ENCODE assay signal across 14 cellular contexts in the genomic region with DNA sequence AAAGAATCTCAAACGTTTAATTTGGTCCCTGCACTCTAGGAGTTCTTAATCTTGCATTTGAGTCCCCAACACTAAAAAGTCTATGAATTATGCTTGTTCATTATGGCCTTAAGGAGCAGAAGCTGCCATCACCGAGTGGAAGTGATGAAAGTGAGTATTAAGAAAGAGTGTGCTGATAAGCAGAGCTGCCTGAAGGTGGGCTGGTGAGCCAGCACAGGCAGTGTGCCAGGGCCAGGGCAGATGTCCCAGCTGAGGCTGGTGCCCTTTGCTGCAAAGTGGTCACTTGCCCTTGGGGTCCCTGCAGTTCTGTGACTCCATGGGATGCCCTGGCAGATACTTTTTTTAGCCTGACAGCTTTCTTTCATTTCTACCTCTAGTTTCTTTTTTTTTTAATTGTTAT.
DNase-seq lines count a peak whose midpoint lies in the region; TF ChIP-seq lines count a peak whose summit lies in the region.
"Had no signal": no experiment of that assay in that cellular context is flagged by ENCODE, and none has a peak within 500 bp of the region (broad histone marks: within the 10 kb centered on the region; RNA-seq: fewer than 3 reads in every experiment).

No MANE protein-coding gene starts in this region.

- H3K27me3 Mint-ChIP-seq in immature natural killer cell (ENCODE audit: low read depth in 3 of 3) (peaks cover 0 to 2% (median 2%) of the 10 kb centered on the region in 3 donors), osteocyte (ENCODE audit: unreplicated experiment) (peaks cover 21% of the 10 kb centered on the region)

- no peaks in the 10 kb centered on the region for H3K36me3 Mint-ChIP-seq in immature natural killer cell
- no peaks in the 10 kb centered on the region for H3K36me3 Mint-ChIP-seq in osteocyte (ENCODE audit: unreplicated experiment)
- H3K36me3 Mint-ChIP-seq: CD4-positive, alpha-beta memory T cell had no signal

- no peak overlapping the region for H3K9ac ChIP-seq in Loucy (ENCODE audit: low read depth, low read length, poor library complexity, severe bottlenecking)

- H3K4me1 Mint-ChIP-seq in immature natural killer cell (peaks cover 26 to 35% of the 10 kb centered on the region in 2 donors), osteocyte (ENCODE audit: unreplicated experiment) (peaks cover 29% of the 10 kb centered on the region)

- H3K9me2 ChIP-seq in Loucy (replicated peaks; ENCODE audit: low read depth, low read length), result no peaks in the 10 kb centered on the region

- H2AFZ ChIP-seq in Loucy (ENCODE audit: low read length), result no peak overlapping the region

- no peak overlapping the region for H3K4me2 ChIP-seq in Loucy (ENCODE audit: low read depth, low read length, poor library complexity, severe bottlenecking)

- no peaks in the 10 kb centered on the region for H3K36me3 ChIP-seq in Loucy (ENCODE audit: insufficient read depth, low read length)

- TF ChIP-seq CTCF in Loucy (conservative IDR thresholded peaks at IDR 0.05; ENCODE audit: low read length) (0 out of 2 replicates have a peak, but pooled peaks have one; percentile 8), astrocyte of the cerebellum (IDR thresholded peaks at IDR 0.05; ENCODE audit: low read depth, low read length, missing control alignments) (peak; percentile 13), osteocyte (IDR thresholded peaks at IDR 0.05) (no peak)

- peak overlapping the region; percentile 55 to 88 (median 79) for H3K4me3 Mint-ChIP-seq in immature natural killer cell
- H3K4me3 Mint-ChIP-seq in osteocyte (ENCODE audit: unreplicated experiment), result no peak overlapping the region
- H3K4me3 Mint-ChIP-seq: activated CD4-positive, alpha-beta T cell treated with anti-CD3 and anti-CD28 coated beads, Interleukin-2, amount 10 ng/mL, durations not matched to agents 7 days and 5 days had no signal

- H3K4me3 ChIP-seq in Loucy (ENCODE audit: low read length, poor library complexity, severe bottlenecking), result no peak overlapping the region
- no peak overlapping the region for H3K4me3 ChIP-seq in astrocyte of the cerebellum (ENCODE audit: low read depth, low read length)

- H3K27me3 ChIP-seq in Loucy (ENCODE audit: insufficient read depth, low read length, poor library complexity, severe bottlenecking), result no peaks in the 10 kb centered on the region

- in situ Hi-C loops in astrocyte of the cerebellum (cut with HindIII; ENCODE audit: low sequenced_read_pairs), result no loop called here

- DNase-seq in COLO668 (lab: John Stamatoyannopoulos, UW; ENCODE audit: unreplicated experiment) (peak; percentile 11), astrocyte of the cerebellum (ENCODE audit: low read depth) (no peak), immature natural killer cell (peak in 1 of 3 donors; percentile 9), NCI-H1417 treated with DMSO at 0.1 percent for 48 hours (lab: John Stamatoyannopoulos, UW) (no peak), osteocyte (ENCODE audit: extremely low spot score, unreplicated experiment) (no peak), 8988T (no peak)
- DNase-seq in activated CD4-positive, alpha-beta T cell treated with anti-CD3 and anti-CD28 coated beads, Interleukin-2, amount 50 U/mL, for 4 hours, result no peak
- DNase-seq: activated CD4-positive, alpha-beta T cell treated with anti-CD3 and anti-CD28 coated beads, Interleukin-2, amount 10 ng/mL, durations not matched to agents 7 days and 5 days; activated gamma-delta T cell; CD4-positive, alpha-beta memory T cell; NCI-H446 treated with DMSO at 0.1 percent for 48 hours; stimulated activated CD4-positive, alpha-beta T cell treated with anti-CD3 and anti-CD28 coated beads, Interleukin-1b, Interleukin-23, amount 100 ng/mL, for 48 hours; stimulated activated naive CD4-positive, alpha-beta T cell had no signal

- no peaks in the 10 kb centered on the region for H3K79me2 ChIP-seq in Loucy (ENCODE audit: insufficient read depth, low read length)

- H3K27ac Mint-ChIP-seq in immature natural killer cell (peak overlapping the region in 5 of 6 donors; percentile 52 to 82 (median 73)), osteocyte (ENCODE audit: unreplicated experiment) (no peak overlapping the region)
- H3K27ac Mint-ChIP-seq: activated CD4-positive, alpha-beta T cell treated with anti-CD3 and anti-CD28 coated beads, Interleukin-2, amount 10 ng/mL, durations not matched to agents 7 days and 5 days had no signal

- H4K20me1 ChIP-seq in Loucy (ENCODE audit: insufficient read depth, low read length, poor library complexity, severe bottlenecking), result no peaks in the 10 kb centered on the region

- no peaks in the 10 kb centered on the region for H3K4me1 ChIP-seq in Loucy (ENCODE audit: insufficient read depth, low read length, poor library complexity, severe bottlenecking)

- H3F3A ChIP-seq in Loucy (ENCODE audit: low read depth), result no peaks in the 10 kb centered on the region

- no peaks in the 10 kb centered on the region for H3K9me3 ChIP-seq in Loucy (ENCODE audit: insufficient read depth, low read depth, low read length)

- peaks cover 0 to under 1% (median 0%) of the 10 kb centered on the region in 6 donors for H3K9me3 Mint-ChIP-seq in immature natural killer cell
- H3K9me3 Mint-ChIP-seq in osteocyte (ENCODE audit: unreplicated experiment), result no peaks in the 10 kb centered on the region
- H3K9me3 Mint-ChIP-seq: activated CD4-positive, alpha-beta T cell treated with anti-CD3 and anti-CD28 coated beads, Interleukin-2, amount 10 ng/mL, durations not matched to agents 7 days and 5 days had no signal
